13 cellular contexts compared by ENCODE assay signal in genomic region chr2:68727698-68728375, GRCh38.
DNase-seq lines count a peak whose midpoint lies in the region; FAIRE-seq and TF ChIP-seq lines count a peak whose summit lies in the region.
"Had no signal": no experiment of that assay in that cellular context is flagged by ENCODE, and none has a peak within 500 bp of the region (broad histone marks: within the 10 kb centered on the region; RNA-seq: fewer than 3 reads in every experiment).

No MANE protein-coding gene starts in this region.

- DNase-seq in AG10803 (ENCODE audit: low read depth) = peak; percentile 57
- no peak for DNase-seq in GM19239 (ENCODE audit: insufficient read length, low spot score)
- DNase-seq in T1000 (lab: John Stamatoyannopoulos, UW) = peak; percentile 8
- peak; percentile 20 to 48 for DNase-seq in foreskin fibroblast
- no peak for DNase-seq in NCI-H1048 (lab: John Stamatoyannopoulos, UW)
- no peak for DNase-seq in NCI-H526 treated with DMSO at 0.1 percent for 48 hours (lab: John Stamatoyannopoulos, UW)
- no peak for DNase-seq in NCI-H2081 treated with DMSO at 0.1 percent for 48 hours (lab: John Stamatoyannopoulos, UW)
- no peak for DNase-seq in RPMI8226
- DNase-seq: glutamatergic neuron, mesendoderm, NCI-H2029 treated with DMSO at 0.1 percent for 48 hours, SHP77 had no signal

- H3K4me3 ChIP-seq in AG10803 (ENCODE audit: low read length) = no peak overlapping the region
- H3K4me3 ChIP-seq in foreskin fibroblast (ENCODE audit: low read depth in 1 of 2, low read length in 2 of 2) = no peak overlapping the region

- TF ChIP-seq CTCF in AG10803 (conservative IDR thresholded peaks at IDR 0.05; ENCODE audit: low read length) (no peak), foreskin fibroblast (IDR thresholded peaks at IDR 0.05; ENCODE audit: low read depth, low read length) (no peak)

- FAIRE-seq in GM19239 (lab: Jason Lieb, UNC) = peak; percentile 76
- FAIRE-seq: HTR-8/SVneo had no signal

Comparison
In these comparisons a context has a peak if more than half of its experiments do, and no peak if none do; other contexts are left out.
1. DNase-seq: peak in AG10803 (single experiment), T1000 (single experiment) and foreskin fibroblast (2 of 2); none in GM19239 (single experiment), NCI-H1048 (single experiment), NCI-H526 treated with DMSO at 0.1 percent for 48 hours (single experiment), NCI-H2081 treated with DMSO at 0.1 percent for 48 hours (single experiment) and RPMI8226 (single experiment).